Comparison of ENCODE assay signal across 9 cellular contexts in the genomic region with DNA sequence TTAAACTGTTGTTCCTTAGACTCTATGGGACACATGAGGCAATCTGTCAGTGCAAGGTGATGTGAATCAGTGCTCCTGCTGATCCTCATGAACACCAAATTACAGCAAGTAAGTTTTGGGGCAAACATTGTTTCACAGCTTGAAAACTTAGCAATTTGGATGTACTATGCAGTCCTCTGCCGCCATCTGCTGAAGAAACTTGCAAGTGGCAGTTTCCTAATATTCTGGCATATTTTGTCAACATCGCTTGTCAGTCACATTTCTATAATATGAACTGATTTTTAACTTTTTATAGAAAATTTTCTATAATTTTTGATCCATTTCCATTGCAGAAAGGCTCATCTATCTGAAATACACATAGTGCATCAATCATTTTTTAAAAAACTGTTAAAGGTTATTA. TPM values are rescaled to one million over a fixed set of nuclear protein-coding genes. Genes with fewer than 3 reads are reported as not detected.
A peak's percentile ranks its signal among the peaks of the same experiment; 100 is the strongest.
DNase-seq lines count a peak whose midpoint lies in the region; ATAC-seq and TF ChIP-seq lines count a peak whose summit lies in the region.
"Had no signal": no experiment of that assay in that cellular context is flagged by ENCODE, and none has a peak within 500 bp of the region (broad histone marks: within the 10 kb centered on the region; RNA-seq: fewer than 3 reads in every experiment).

No MANE protein-coding gene starts in this region.

- BruUV-seq in PC-3 (replicated peaks; lab: Mats Ljungman, UMichigan), result no TSS peak

- H3K9me2 ChIP-seq in PC-3 (replicated peaks; ENCODE audit: low read length), result no peaks in the 10 kb centered on the region

- peaks cover 35% of the 10 kb centered on the region for H3K36me3 Mint-ChIP-seq in neural progenitor cell

- H3K36me3 ChIP-seq in BE2C, result peaks cover 23% of the 10 kb centered on the region
- H3K36me3 ChIP-seq in PC-3 (ENCODE audit: low read depth, low read length), result peaks cover 20% of the 10 kb centered on the region; the same call in 1 of the 2 replicates
- H3K36me3 ChIP-seq in neural progenitor cell, result peaks cover 31% of the 10 kb centered on the region

- CTCF ChIA-PET in PC-3 (lab: Charles Lee), result interaction anchor here (0.6 kb wide), 2 partner anchors 21 to 100 kb away, joined by 3 read pairs; no protein-coding TSS in a partner anchor

- H3K9me3 ChIP-seq in BE2C (no peaks in the 10 kb centered on the region), PC-3 (ENCODE audit: low read length) (no peaks in the 10 kb centered on the region), neural progenitor cell (ENCODE audit: low read depth) (no peaks in the 10 kb centered on the region)

- DNase-seq in BE2C, result peak; percentile 51
- peak; percentile 39 for DNase-seq in PC-3
- DNase-seq in dermis microvascular lymphatic vessel endothelial cell (ENCODE audit: low read depth in 2 of 2), result peak; percentile 20 to 50
- DNase-seq in neural progenitor cell (ENCODE audit: low spot score), result peak; percentile 51
- no peak for DNase-seq in NCI-H187 treated with DMSO at 0.1 percent for 48 hours (lab: John Stamatoyannopoulos, UW)
- no peak for DNase-seq in cardiac septum (ENCODE audit: low spot score)

- no peaks in the 10 kb centered on the region for H3K9me3 Mint-ChIP-seq in neural progenitor cell

- peaks cover 9% of the 10 kb centered on the region for H3K4me1 Mint-ChIP-seq in neural progenitor cell

- intact Hi-C loops in PC-3 (cut with micrococcal nuclease) (loop anchor here (1.0 to 5.0 kb wide), 2 partner anchors 99 to 230 kb away; no protein-coding TSS in a partner anchor), cardiac septum (cut with DNase I) (loop anchor here (10.0 kb wide), 1 partner anchor 222 kb away; no protein-coding TSS in a partner anchor)

- H2AFZ ChIP-seq in PC-3 (ENCODE audit: low read length), result no peak overlapping the region
- H2AFZ ChIP-seq in neural progenitor cell (replicated peaks), result no peak overlapping the region

- no peak overlapping the region for H3K4me2 ChIP-seq in PC-3 (ENCODE audit: low read length)
- no peak overlapping the region for H3K4me2 ChIP-seq in neural progenitor cell

- H3K4me3 ChIP-seq in BE2C (ENCODE audit: low read depth, low read length), result no peak overlapping the region
- no peak overlapping the region for H3K4me3 ChIP-seq in GM12875 (ENCODE audit: low read depth, low read length)
- H3K4me3 ChIP-seq in PC-3 (ENCODE audit: low read length), result no peak overlapping the region
- H3K4me3 ChIP-seq in neural progenitor cell, result no peak overlapping the region

- no peaks in the 10 kb centered on the region for H3K27me3 ChIP-seq in BE2C
- no peaks in the 10 kb centered on the region for H3K27me3 ChIP-seq in PC-3 (ENCODE audit: low read length)
- no peaks in the 10 kb centered on the region for H3K27me3 ChIP-seq in neural progenitor cell

- H3K27ac ChIP-seq in PC-3 (ENCODE audit: low read length), result no peak overlapping the region
- H3K27ac ChIP-seq in neural progenitor cell, result no peak overlapping the region

- ATAC-seq in PC-3 (no peak), GM19397 (IDR thresholded peaks at IDR 0.05; ENCODE audit: unreplicated experiment) (no peak)

- no peak overlapping the region for H3K27ac Mint-ChIP-seq in neural progenitor cell

- H3K79me2 ChIP-seq in PC-3 (ENCODE audit: low read length) (no peaks in the 10 kb centered on the region), neural progenitor cell (ENCODE audit: low read depth) (no peaks in the 10 kb centered on the region)

- H4K20me1 ChIP-seq in PC-3 (ENCODE audit: low read length) (no peaks in the 10 kb centered on the region), neural progenitor cell (ENCODE audit: low read depth) (no peaks in the 10 kb centered on the region)

- no peak overlapping the region for H3K9ac ChIP-seq in PC-3 (ENCODE audit: low read length)
- H3K9ac ChIP-seq in neural progenitor cell, result no peak overlapping the region

- H3F3A ChIP-seq in PC-3 (ENCODE audit: low read length, unreplicated experiment) (no peaks in the 10 kb centered on the region), neural progenitor cell (ENCODE audit: low read depth) (no peaks in the 10 kb centered on the region)

- no peaks in the 10 kb centered on the region for H3K27me3 Mint-ChIP-seq in neural progenitor cell (ENCODE audit: insufficient read depth, low read depth)

- H3K4me1 ChIP-seq in BE2C, result no peaks in the 10 kb centered on the region
- H3K4me1 ChIP-seq in PC-3 (ENCODE audit: insufficient read depth, low read length), result no peaks in the 10 kb centered on the region
- H3K4me1 ChIP-seq in neural progenitor cell, result no peaks in the 10 kb centered on the region

- TF ChIP-seq CTCF in BE2C (IDR thresholded peaks at IDR 0.05; ENCODE audit: low read depth, low read length), result peak; percentile 82
- peak; percentile 47; the same call in 1 of the 2 replicates for TF ChIP-seq CTCF in GM12875 (IDR thresholded peaks at IDR 0.05; ENCODE audit: borderline replicate concordance, insufficient read depth, low read depth, low read length)
- TF ChIP-seq CTCF in PC-3 (conservative IDR thresholded peaks at IDR 0.05; ENCODE audit: low read depth, low read length), result peak; percentile 58
- peak; percentile 66 for TF ChIP-seq CTCF in neural progenitor cell (IDR thresholded peaks at IDR 0.05)

- POLR2A ChIA-PET in PC-3 (lab: Charles Lee; ENCODE audit: unreplicated experiment), result interaction anchor here (0.7 kb wide), 1 partner anchor 25 kb away, joined by 4 read pairs; no protein-coding TSS in a partner anchor

- no peak overlapping the region for H3K4me3 Mint-ChIP-seq in neural progenitor cell

RNA-seq across cellular contexts. Expression of a gene that starts 56.3 kb away (rescaled TPM):
- polyA plus RNA-seq in BE2C (2012; ENCODE audit: insufficient read depth, insufficient read length, low read depth), result 8.3 TPM
- total RNA-seq in PC-3 (2014; rRNA removed) (not detected in 2 replicates), dermis microvascular lymphatic vessel endothelial cell (not detected in 2 replicates), neural progenitor cell (ENCODE audit: low replicate concordance) (not detected in 2 replicates), cardiac septum (not detected)
- total RNA-seq: urinary bladder had no signal
- polyA plus RNA-seq: urinary bladder had no signal

Comparison
In these comparisons a context has a peak if more than half of its experiments do, and no peak if none do; other contexts are left out.
1. DNase-seq: peak in BE2C (single experiment), PC-3 (single experiment), dermis microvascular lymphatic vessel endothelial cell (2 of 2) and neural progenitor cell (single experiment); none in NCI-H187 treated with DMSO at 0.1 percent for 48 hours (single experiment) and cardiac septum (single experiment).
2. Peak in every context shown above with its lines, with median percentiles within 50 percentile points of each other: CTCF ChIP-seq.